In the genomic region with DNA sequence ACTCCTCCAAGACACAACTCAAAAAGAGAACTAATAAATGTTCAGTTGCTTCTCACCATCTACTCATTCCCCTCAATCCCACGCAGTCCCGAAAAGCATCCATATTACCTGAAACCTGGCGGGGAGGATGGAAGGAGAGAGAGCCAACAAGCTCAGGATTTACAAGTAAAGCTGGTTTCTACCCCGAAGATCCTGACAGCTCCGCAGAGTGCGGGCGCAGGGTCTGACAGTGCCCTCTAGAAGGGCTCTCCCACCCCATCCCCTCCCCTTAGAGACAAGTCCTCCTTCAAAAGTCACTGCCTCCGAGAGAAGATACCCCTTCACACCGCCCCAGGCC, we compare ENCODE assay signal across 8 cellular contexts.
A peak's percentile ranks its signal among the peaks of the same experiment; 100 is the strongest.
DNase-seq lines count a peak whose midpoint lies in the region; ATAC-seq lines count a peak whose summit lies in the region.

No MANE protein-coding gene starts in this region.

- peak; percentile 6 for DNase-seq in stimulated activated CD4-positive, alpha-beta T cell treated with anti-CD3 and anti-CD28 coated beads, Interleukin-2, amount 100 ng/mL, for 4 hours (ENCODE audit: low read depth)
- no peak for DNase-seq in stimulated activated CD4-positive, alpha-beta T cell treated with anti-CD3 and anti-CD28 coated beads, Interleukin-12 subunit alpha, Interleukin-12 subunit beta, amount 100 ng/mL, for 4 hours
- DNase-seq in activated naive CD4-positive, alpha-beta T cell treated with anti-CD3 and anti-CD28 coated beads, Interleukin-2, amount 50 U/mL, for 16 hours, result peak; percentile 34
- no peak for DNase-seq in stimulated activated effector memory CD8-positive, alpha-beta T cell treated with anti-CD3 and anti-CD28 coated beads, Interleukin-12 subunit alpha, Interleukin-12 subunit beta, amount 100 ng/mL, for 72 hours (ENCODE audit: low spot score in 2 of 2)
- DNase-seq in NCI-H774 (lab: John Stamatoyannopoulos, UW), result no peak

- ATAC-seq in stimulated activated effector memory CD8-positive, alpha-beta T cell treated with anti-CD3 and anti-CD28 coated beads, Interleukin-12 subunit alpha, Interleukin-12 subunit beta, amount 100 ng/mL, for 72 hours, result no peak
- no peak for ATAC-seq in HG02970 (IDR thresholded peaks at IDR 0.05; ENCODE audit: low FRiP score, unreplicated experiment)
- no peak for ATAC-seq in HG02571 (IDR thresholded peaks at IDR 0.05; ENCODE audit: unreplicated experiment)

- H3K9me3 ChIP-seq in iPS-18c (ENCODE audit: control insufficient read depth, insufficient read depth, low read length), result no peaks in the 10 kb centered on the region

- H3K27ac Mint-ChIP-seq in stimulated activated effector memory CD8-positive, alpha-beta T cell treated with anti-CD3 and anti-CD28 coated beads, Interleukin-12 subunit alpha, Interleukin-12 subunit beta, amount 100 ng/mL, for 72 hours, result peak overlapping the region; percentile 99

- H3K4me1 Mint-ChIP-seq in stimulated activated effector memory CD8-positive, alpha-beta T cell treated with anti-CD3 and anti-CD28 coated beads, Interleukin-12 subunit alpha, Interleukin-12 subunit beta, amount 100 ng/mL, for 72 hours, result peaks cover 41% of the 10 kb centered on the region

- H3K4me3 ChIP-seq in iPS-18c (ENCODE audit: insufficient read depth, low read depth, low read length), result peak overlapping the region; percentile 90

- peak overlapping the region; percentile 93 for H3K4me3 Mint-ChIP-seq in stimulated activated effector memory CD8-positive, alpha-beta T cell treated with anti-CD3 and anti-CD28 coated beads, Interleukin-12 subunit alpha, Interleukin-12 subunit beta, amount 100 ng/mL, for 72 hours

- H3K36me3 Mint-ChIP-seq in stimulated activated effector memory CD8-positive, alpha-beta T cell treated with anti-CD3 and anti-CD28 coated beads, Interleukin-12 subunit alpha, Interleukin-12 subunit beta, amount 100 ng/mL, for 72 hours, result peaks cover 32% of the 10 kb centered on the region

- no peaks in the 10 kb centered on the region for H3K9me3 Mint-ChIP-seq in stimulated activated effector memory CD8-positive, alpha-beta T cell treated with anti-CD3 and anti-CD28 coated beads, Interleukin-12 subunit alpha, Interleukin-12 subunit beta, amount 100 ng/mL, for 72 hours

Comparison
In these comparisons a context has a peak if more than half of its experiments do, and no peak if none do; other contexts are left out.
1. DNase-seq: peak in stimulated activated CD4-positive, alpha-beta T cell treated with anti-CD3 and anti-CD28 coated beads, Interleukin-2, amount 100 ng/mL, for 4 hours (single experiment) and activated naive CD4-positive, alpha-beta T cell treated with anti-CD3 and anti-CD28 coated beads, Interleukin-2, amount 50 U/mL, for 16 hours (single experiment); none in stimulated activated CD4-positive, alpha-beta T cell treated with anti-CD3 and anti-CD28 coated beads, Interleukin-12 subunit alpha, Interleukin-12 subunit beta, amount 100 ng/mL, for 4 hours (single experiment), stimulated activated effector memory CD8-positive, alpha-beta T cell treated with anti-CD3 and anti-CD28 coated beads, Interleukin-12 subunit alpha, Interleukin-12 subunit beta, amount 100 ng/mL, for 72 hours (0 of 2) and NCI-H774 (single experiment).